Comparison of ENCODE assay signal across 10 cellular contexts in the genomic region with DNA sequence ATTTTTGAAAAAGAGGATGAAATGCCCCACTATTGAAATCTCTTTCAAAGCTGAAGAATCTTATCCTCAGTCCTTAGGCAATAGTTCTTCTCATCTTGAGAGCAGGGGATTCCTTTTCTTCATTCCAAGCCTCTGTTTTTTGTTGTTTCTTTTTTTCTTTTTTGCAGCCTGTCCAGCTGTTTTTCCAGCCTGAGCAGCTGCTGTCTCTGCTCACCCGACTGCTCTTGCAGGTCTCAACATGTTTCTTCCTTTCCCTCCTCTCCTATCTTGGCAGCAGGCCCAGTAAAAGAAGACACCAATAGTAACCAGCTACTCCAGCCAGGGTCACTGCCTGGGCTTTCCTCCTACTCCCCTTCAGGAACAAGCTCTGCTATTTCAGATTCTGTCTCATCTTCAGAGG. TPM values are rescaled to one million over a fixed set of nuclear protein-coding genes. Genes with fewer than 3 reads are reported as not detected.
DNase-seq lines count a peak whose midpoint lies in the region; ATAC-seq lines count a peak whose summit lies in the region.
"Had no signal": no experiment of that assay in that cellular context is flagged by ENCODE, and none has a peak within 500 bp of the region (broad histone marks: within the 10 kb centered on the region; RNA-seq: fewer than 3 reads in every experiment).

No MANE protein-coding gene starts in this region.

- DNase-seq in Right ventricle myocardium superior (no peak), cardiac septum (ENCODE audit: low spot score) (no peak), NCI-H526 treated with DMSO at 0.1 percent for 48 hours (lab: John Stamatoyannopoulos, UW) (peak; percentile 67), immature natural killer cell (no peak), NOMO-1 treated with dmso at 0.1 percent for 144 hours (lab: John Stamatoyannopoulos, UW; ENCODE audit: unreplicated experiment) (no peak)
- no peak for DNase-seq in activated CD4-positive, alpha-beta T cell treated with anti-CD3 and anti-CD28 coated beads for 4 hours
- no peak for DNase-seq in activated CD4-positive, CD25-positive, alpha-beta regulatory T cell treated with anti-CD3 and anti-CD28 coated beads, Interleukin-2, amount 50 U/mL, for 72 hours
- DNase-seq: activated CD4-positive, alpha-beta T cell treated with anti-CD3 and anti-CD28 coated beads for 48 hours; naive thymus-derived CD4-positive, alpha-beta T cell had no signal

- no peak overlapping the region for H3K4me3 Mint-ChIP-seq in immature natural killer cell
- H3K4me3 Mint-ChIP-seq: naive thymus-derived CD4-positive, alpha-beta T cell had no signal

- no peaks in the 10 kb centered on the region for H3K9me3 Mint-ChIP-seq in immature natural killer cell

- no peaks in the 10 kb centered on the region for H3K4me1 Mint-ChIP-seq in immature natural killer cell
- H3K4me1 Mint-ChIP-seq: naive thymus-derived CD4-positive, alpha-beta T cell had no signal

- no peaks in the 10 kb centered on the region for H3K36me3 Mint-ChIP-seq in immature natural killer cell

- H3K27ac Mint-ChIP-seq in immature natural killer cell, result no peak overlapping the region

- H3K27me3 Mint-ChIP-seq in immature natural killer cell (ENCODE audit: low read depth in 3 of 3), result peaks cover 0 to 5% (median 3%) of the 10 kb centered on the region in 3 donors

- ATAC-seq in Right ventricle myocardium superior (ENCODE audit: poor library complexity) (peak; percentile 70), esophagus mucosa (peak; percentile 68)
- ATAC-seq: naive thymus-derived CD4-positive, alpha-beta T cell had no signal

- intact Hi-C loops in Right ventricle myocardium superior (cut with DNase I) (no loop called here), cardiac septum (cut with DNase I) (no loop called here)

RNA-seq across cellular contexts. Expression of a gene that starts 23.8 kb away (rescaled TPM):
- total RNA-seq in Right ventricle myocardium superior (3.5 TPM), cardiac septum (2.6 TPM), esophagus mucosa (0.48 TPM)
- polyA plus RNA-seq in immature natural killer cell, result under 1 TPM in 1 of 3 donors, not detected in 2; 0.06 TPM
